Comparison of ENCODE assay signal across 7 cellular contexts in the genomic region with DNA sequence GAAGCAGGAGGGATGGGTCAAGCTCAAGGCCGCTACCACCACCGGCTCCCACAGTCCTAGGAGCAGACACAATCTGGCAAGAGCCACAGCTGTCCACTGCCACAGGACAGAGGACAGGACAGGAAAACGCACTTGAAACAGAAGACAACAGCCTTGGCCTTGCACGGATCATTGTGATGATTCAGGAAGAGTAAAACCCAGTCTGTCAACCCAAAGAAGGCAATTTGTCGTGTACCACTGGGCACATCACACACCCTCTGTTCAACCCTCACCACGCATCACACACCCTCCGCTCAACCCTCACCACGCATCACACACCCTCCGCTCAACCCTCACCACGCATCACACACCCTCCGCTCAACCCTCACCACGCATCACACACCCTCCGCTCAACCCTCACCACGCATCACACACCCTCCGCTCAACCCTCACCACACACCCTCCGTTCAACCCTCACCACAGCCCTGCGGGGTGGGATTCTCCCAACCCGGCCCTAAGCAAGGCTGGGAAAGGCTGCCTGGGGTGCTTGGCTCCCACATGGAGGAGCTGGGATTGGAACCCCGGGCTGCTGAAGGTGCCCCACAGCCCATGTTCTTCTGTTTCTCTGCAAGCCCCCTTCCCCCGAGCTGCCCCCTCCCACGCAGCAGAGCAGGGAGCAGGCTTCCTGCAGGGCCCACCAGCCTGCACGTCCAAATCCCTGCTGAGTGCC. TPM values are rescaled to one million over a fixed set of nuclear protein-coding genes. Genes with fewer than 3 reads are reported as not detected.
A peak's percentile ranks its signal among the peaks of the same experiment; 100 is the strongest.
DNase-seq lines count a peak whose midpoint lies in the region; ATAC-seq, FAIRE-seq and TF ChIP-seq lines count a peak whose summit lies in the region.
"Had no signal": no experiment of that assay in that cellular context is flagged by ENCODE, and none has a peak within 500 bp of the region (broad histone marks: within the 10 kb centered on the region; RNA-seq: fewer than 3 reads in every experiment).

No MANE protein-coding gene starts in this region.

- H3K27me3 Mint-ChIP-seq in neural crest cell (ENCODE audit: low read depth) = no peaks in the 10 kb centered on the region

- H3K9me3 Mint-ChIP-seq in activated naive CD4-positive, alpha-beta T cell treated with anti-CD3 and anti-CD28 coated beads, Interleukin-2, amount 50 U/mL, for 72 hours = no peaks in the 10 kb centered on the region
- no peaks in the 10 kb centered on the region for H3K9me3 Mint-ChIP-seq in neural crest cell
- H3K9me3 Mint-ChIP-seq: endodermal cell had no signal

- TF ChIP-seq POLR2A in GM12892 (IDR thresholded peaks at IDR 0.05; ENCODE audit: low read depth, low read length) = peak; percentile 56; the same call in 1 of the 2 replicates

- TF ChIP-seq CTCF in neural crest cell (conservative IDR thresholded peaks at IDR 0.05) (no peak), foreskin fibroblast (IDR thresholded peaks at IDR 0.05; ENCODE audit: low read depth, low read length) (no peak)

- H3K4me3 ChIP-seq in foreskin fibroblast (ENCODE audit: low read depth in 1 of 2, low read length in 2 of 2) = no peak overlapping the region

- H3K4me3 Mint-ChIP-seq in neural crest cell = no peak overlapping the region
- H3K4me3 Mint-ChIP-seq: endodermal cell had no signal

- peaks cover 14% of the 10 kb centered on the region for H3K4me1 Mint-ChIP-seq in neural crest cell

- DNase-seq in GM12892 (ENCODE audit: insufficient read length) (no peak), neural crest cell (ENCODE audit: low read depth, low spot score) (no peak), foreskin fibroblast (no peak), NCI-H446 (lab: John Stamatoyannopoulos, UW) (no peak)
- no peak for DNase-seq in activated naive CD4-positive, alpha-beta T cell treated with anti-CD3 and anti-CD28 coated beads, Interleukin-2, amount 50 U/mL, for 72 hours (ENCODE audit: low spot score in 2 of 2)
- DNase-seq in effector CD4-positive, alpha-beta T cell = no peak

- H3K36me3 Mint-ChIP-seq in activated naive CD4-positive, alpha-beta T cell treated with anti-CD3 and anti-CD28 coated beads, Interleukin-2, amount 50 U/mL, for 72 hours = peaks cover 44 to 47% of the 10 kb centered on the region in 2 donors
- H3K36me3 Mint-ChIP-seq in neural crest cell (ENCODE audit: low read depth) = peaks cover 2% of the 10 kb centered on the region

- peak overlapping the region; percentile 65 to 80 for H3K27ac Mint-ChIP-seq in activated naive CD4-positive, alpha-beta T cell treated with anti-CD3 and anti-CD28 coated beads, Interleukin-2, amount 50 U/mL, for 72 hours
- H3K27ac Mint-ChIP-seq in neural crest cell (ENCODE audit: unreplicated experiment) = peak overlapping the region; percentile 71

- FAIRE-seq in GM12892 (lab: Jason Lieb, UNC) = peak; percentile 38

- ATAC-seq in activated naive CD4-positive, alpha-beta T cell treated with anti-CD3 and anti-CD28 coated beads, Interleukin-2, amount 50 U/mL, for 72 hours = no peak

RNA-seq across cellular contexts. Expression of a gene that starts 11.3 kb away (rescaled TPM):
- polyA plus RNA-seq in GM12892 (2012; ENCODE audit: missing spikeins) = 0.15 TPM
- under 1 TPM; 0.61 to 0.76 TPM for total RNA-seq in activated naive CD4-positive, alpha-beta T cell treated with anti-CD3 and anti-CD28 coated beads, Interleukin-2, amount 50 U/mL, for 72 hours
- 3.0 and 3.5 TPM in 2 replicates for total RNA-seq in neural crest cell

RNA-seq across cellular contexts. Expression of a gene that starts 22.7 kb away (rescaled TPM):
- polyA plus RNA-seq in GM12892 (2012; ENCODE audit: missing spikeins) = 76.6 TPM
- total RNA-seq in activated naive CD4-positive, alpha-beta T cell treated with anti-CD3 and anti-CD28 coated beads, Interleukin-2, amount 50 U/mL, for 72 hours = 100 to 1,000 TPM in 1 of 2 donors, 10 to 100 TPM in 1; 93.1 to 123 TPM
- 74.2 and 77.2 TPM in 2 replicates for total RNA-seq in neural crest cell

RNA-seq across cellular contexts. Expression of a gene that starts 45.4 kb away (rescaled TPM):
- 9.5 TPM for polyA plus RNA-seq in GM12892 (2012; ENCODE audit: missing spikeins)
- total RNA-seq in activated naive CD4-positive, alpha-beta T cell treated with anti-CD3 and anti-CD28 coated beads, Interleukin-2, amount 50 U/mL, for 72 hours = 10 to 100 TPM in 1 of 2 donors, 1 to 10 TPM in 1; 9.7 to 35.1 TPM
- total RNA-seq in neural crest cell = 54.8 and 57.9 TPM in 2 replicates

RNA-seq across cellular contexts. Expression of a gene that starts 52.7 kb away (rescaled TPM):
- polyA plus RNA-seq in GM12892 (2012; ENCODE audit: missing spikeins) = 27.8 TPM
- total RNA-seq in activated naive CD4-positive, alpha-beta T cell treated with anti-CD3 and anti-CD28 coated beads, Interleukin-2, amount 50 U/mL, for 72 hours = 10 to 100 TPM; 67.7 to 83.2 TPM
- 13.1 and 14.6 TPM in 2 replicates for total RNA-seq in neural crest cell
